In genomic region chr1:15919316-15919715, GRCh38 we compare ENCODE assay signal across 9 cellular contexts. TPM values are rescaled to one million over a fixed set of nuclear protein-coding genes. Genes with fewer than 3 reads are reported as not detected.
A peak's percentile ranks its signal among the peaks of the same experiment; 100 is the strongest.
DNase-seq lines count a peak whose midpoint lies in the region; ATAC-seq, FAIRE-seq and TF ChIP-seq lines count a peak whose summit lies in the region.
"Had no signal": no experiment of that assay in that cellular context is flagged by ENCODE, and none has a peak within 500 bp of the region (broad histone marks: within the 10 kb centered on the region; RNA-seq: fewer than 3 reads in every experiment).

No MANE protein-coding gene starts in this region.

- no peak for FAIRE-seq in bronchial epithelial cell (lab: Jason Lieb, UNC)
- FAIRE-seq: G401.6 had no signal

- in situ Hi-C loops in gastrocnemius medialis (cut with MboI; ENCODE audit: low sequenced_read_pairs in 4 of 4): no loop called here

- TF ChIP-seq CTCF in AG04450 (IDR thresholded peaks at IDR 0.05; ENCODE audit: low read depth, low read length): no peak
- TF ChIP-seq CTCF in RWPE1 (conservative IDR thresholded peaks at IDR 0.05; ENCODE audit: low read depth): no peak
- TF ChIP-seq CTCF in bronchial epithelial cell (IDR thresholded peaks at IDR 0.05; ENCODE audit: insufficient read depth, low read length, severe bottlenecking): no peak
- no peak for TF ChIP-seq CTCF in omental fat pad (IDR thresholded peaks at IDR 0.05)
- TF ChIP-seq CTCF in gastrocnemius medialis (IDR thresholded peaks at IDR 0.05 in 4 of 5, conservative IDR thresholded peaks at IDR 0.05 in 1 of 5): no peak

- H3K9me3 ChIP-seq in AG04450 (ENCODE audit: control insufficient read depth, insufficient read depth, low read length) (no peaks in the 10 kb centered on the region), gastrocnemius medialis (no peaks in the 10 kb centered on the region)

- intact Hi-C loops in gastrocnemius medialis (cut with DNase I; ENCODE audit: low total_unique reads): no loop called here

- no peaks in the 10 kb centered on the region for H3K27me3 ChIP-seq in AG04450 (ENCODE audit: control insufficient read depth, insufficient read depth, low read length)
- no peaks in the 10 kb centered on the region for H3K27me3 ChIP-seq in bronchial epithelial cell (ENCODE audit: control insufficient read depth, insufficient read depth, low read length)
- H3K27me3 ChIP-seq in gastrocnemius medialis: no peaks in the 10 kb centered on the region

- ATAC-seq in GM21619 (IDR thresholded peaks at IDR 0.05; ENCODE audit: unreplicated experiment): peak; percentile 71
- no peak for ATAC-seq in omental fat pad (ENCODE audit: low FRiP score)
- no peak for ATAC-seq in HG03025 (IDR thresholded peaks at IDR 0.05; ENCODE audit: low FRiP score, unreplicated experiment)
- ATAC-seq in gastrocnemius medialis: no peak

- no peak overlapping the region for H3K27ac ChIP-seq in AG04450 (ENCODE audit: low read depth, low read length)
- no peak overlapping the region for H3K27ac ChIP-seq in RWPE1
- no peak overlapping the region for H3K27ac ChIP-seq in gastrocnemius medialis

- H3K4me1 ChIP-seq in gastrocnemius medialis: peaks cover 5 to 9% of the 10 kb centered on the region in 2 donors

- DNase-seq in AG04450 (ENCODE audit: low read depth, low spot score) (peak; percentile 33), RWPE1 (ENCODE audit: low spot score) (peak; percentile 72), bronchial epithelial cell (ENCODE audit: low read depth) (peak; percentile 91), omental fat pad (ENCODE audit: low spot score) (no peak), gastrocnemius medialis (no peak)
- DNase-seq in stimulated activated CD8-positive, alpha-beta memory T cell treated with anti-CD3 and anti-CD28 coated beads, Interleukin-12 subunit alpha, Interleukin-12 subunit beta, amount 100 ng/mL, for 24 hours (ENCODE audit: extremely low read depth): peak; percentile 32

- peaks cover 13% of the 10 kb centered on the region for H3K36me3 ChIP-seq in bronchial epithelial cell (ENCODE audit: control insufficient read depth, insufficient read depth, low read length)
- peaks cover 3 to 76% of the 10 kb centered on the region in 2 donors for H3K36me3 ChIP-seq in gastrocnemius medialis

- H3K4me3 ChIP-seq in AG04450 (ENCODE audit: low read depth, low read length) (no peak overlapping the region), bronchial epithelial cell (ENCODE audit: low read depth, low read length) (no peak overlapping the region), gastrocnemius medialis (no peak overlapping the region)

- CTCF ChIA-PET in AG04450 (lab: Charles Lee) (no interaction called here), RWPE1 (lab: Yijun Ruan, JAX) (no interaction called here)

- POLR2A ChIA-PET in AG04450 (lab: Yijun Ruan, JAX) (no interaction called here), RWPE1 (lab: Yijun Ruan, JAX; ENCODE audit: low non-redundant PET) (no interaction called here)

- no peak for TF ChIP-seq POLR2A in gastrocnemius medialis (IDR thresholded peaks at IDR 0.05)

RNA-seq across cellular contexts. Expression of gene ZBTB17, which starts 56.6 kb away (rescaled TPM):
- 21.4 and 36.1 TPM in 2 replicates for polyA plus RNA-seq in AG04450 (2011; rRNA removed)
- 33.1 and 53.7 TPM in 2 replicates for polyA minus RNA-seq in AG04450 (2011; rRNA and poly(A)+ RNA removed)
- total RNA-seq in bronchial epithelial cell (33.7 and 34.3 TPM in 2 replicates), omental fat pad (10 to 100 TPM; 20.7 to 53.6 (median 27.8) TPM), gastrocnemius medialis (10 to 100 TPM; 25.9 to 44.1 (median 31.5) TPM)

Comparison
In these comparisons a context has a peak if more than half of its experiments do, and no peak if none do; other contexts are left out.
1. DNase-seq: peak in AG04450 (single experiment), RWPE1 (single experiment), bronchial epithelial cell (single experiment) and stimulated activated CD8-positive, alpha-beta memory T cell treated with anti-CD3 and anti-CD28 coated beads, Interleukin-12 subunit alpha, Interleukin-12 subunit beta, amount 100 ng/mL, for 24 hours (single experiment); none in omental fat pad (single experiment) and gastrocnemius medialis (0 of 2).